Comparison of ENCODE assay signal across 1 cellular context in genomic region chr22:46086577-46087335, GRCh38.
TF ChIP-seq lines count a peak whose summit lies in the region.

No MANE protein-coding gene starts in this region.

TF ChIP-seq in H1, 55 proteins besides CTCF, POLR2A, EP300 and RAD21 (continued from another document):
- TF ChIP-seq, protein P1, sequence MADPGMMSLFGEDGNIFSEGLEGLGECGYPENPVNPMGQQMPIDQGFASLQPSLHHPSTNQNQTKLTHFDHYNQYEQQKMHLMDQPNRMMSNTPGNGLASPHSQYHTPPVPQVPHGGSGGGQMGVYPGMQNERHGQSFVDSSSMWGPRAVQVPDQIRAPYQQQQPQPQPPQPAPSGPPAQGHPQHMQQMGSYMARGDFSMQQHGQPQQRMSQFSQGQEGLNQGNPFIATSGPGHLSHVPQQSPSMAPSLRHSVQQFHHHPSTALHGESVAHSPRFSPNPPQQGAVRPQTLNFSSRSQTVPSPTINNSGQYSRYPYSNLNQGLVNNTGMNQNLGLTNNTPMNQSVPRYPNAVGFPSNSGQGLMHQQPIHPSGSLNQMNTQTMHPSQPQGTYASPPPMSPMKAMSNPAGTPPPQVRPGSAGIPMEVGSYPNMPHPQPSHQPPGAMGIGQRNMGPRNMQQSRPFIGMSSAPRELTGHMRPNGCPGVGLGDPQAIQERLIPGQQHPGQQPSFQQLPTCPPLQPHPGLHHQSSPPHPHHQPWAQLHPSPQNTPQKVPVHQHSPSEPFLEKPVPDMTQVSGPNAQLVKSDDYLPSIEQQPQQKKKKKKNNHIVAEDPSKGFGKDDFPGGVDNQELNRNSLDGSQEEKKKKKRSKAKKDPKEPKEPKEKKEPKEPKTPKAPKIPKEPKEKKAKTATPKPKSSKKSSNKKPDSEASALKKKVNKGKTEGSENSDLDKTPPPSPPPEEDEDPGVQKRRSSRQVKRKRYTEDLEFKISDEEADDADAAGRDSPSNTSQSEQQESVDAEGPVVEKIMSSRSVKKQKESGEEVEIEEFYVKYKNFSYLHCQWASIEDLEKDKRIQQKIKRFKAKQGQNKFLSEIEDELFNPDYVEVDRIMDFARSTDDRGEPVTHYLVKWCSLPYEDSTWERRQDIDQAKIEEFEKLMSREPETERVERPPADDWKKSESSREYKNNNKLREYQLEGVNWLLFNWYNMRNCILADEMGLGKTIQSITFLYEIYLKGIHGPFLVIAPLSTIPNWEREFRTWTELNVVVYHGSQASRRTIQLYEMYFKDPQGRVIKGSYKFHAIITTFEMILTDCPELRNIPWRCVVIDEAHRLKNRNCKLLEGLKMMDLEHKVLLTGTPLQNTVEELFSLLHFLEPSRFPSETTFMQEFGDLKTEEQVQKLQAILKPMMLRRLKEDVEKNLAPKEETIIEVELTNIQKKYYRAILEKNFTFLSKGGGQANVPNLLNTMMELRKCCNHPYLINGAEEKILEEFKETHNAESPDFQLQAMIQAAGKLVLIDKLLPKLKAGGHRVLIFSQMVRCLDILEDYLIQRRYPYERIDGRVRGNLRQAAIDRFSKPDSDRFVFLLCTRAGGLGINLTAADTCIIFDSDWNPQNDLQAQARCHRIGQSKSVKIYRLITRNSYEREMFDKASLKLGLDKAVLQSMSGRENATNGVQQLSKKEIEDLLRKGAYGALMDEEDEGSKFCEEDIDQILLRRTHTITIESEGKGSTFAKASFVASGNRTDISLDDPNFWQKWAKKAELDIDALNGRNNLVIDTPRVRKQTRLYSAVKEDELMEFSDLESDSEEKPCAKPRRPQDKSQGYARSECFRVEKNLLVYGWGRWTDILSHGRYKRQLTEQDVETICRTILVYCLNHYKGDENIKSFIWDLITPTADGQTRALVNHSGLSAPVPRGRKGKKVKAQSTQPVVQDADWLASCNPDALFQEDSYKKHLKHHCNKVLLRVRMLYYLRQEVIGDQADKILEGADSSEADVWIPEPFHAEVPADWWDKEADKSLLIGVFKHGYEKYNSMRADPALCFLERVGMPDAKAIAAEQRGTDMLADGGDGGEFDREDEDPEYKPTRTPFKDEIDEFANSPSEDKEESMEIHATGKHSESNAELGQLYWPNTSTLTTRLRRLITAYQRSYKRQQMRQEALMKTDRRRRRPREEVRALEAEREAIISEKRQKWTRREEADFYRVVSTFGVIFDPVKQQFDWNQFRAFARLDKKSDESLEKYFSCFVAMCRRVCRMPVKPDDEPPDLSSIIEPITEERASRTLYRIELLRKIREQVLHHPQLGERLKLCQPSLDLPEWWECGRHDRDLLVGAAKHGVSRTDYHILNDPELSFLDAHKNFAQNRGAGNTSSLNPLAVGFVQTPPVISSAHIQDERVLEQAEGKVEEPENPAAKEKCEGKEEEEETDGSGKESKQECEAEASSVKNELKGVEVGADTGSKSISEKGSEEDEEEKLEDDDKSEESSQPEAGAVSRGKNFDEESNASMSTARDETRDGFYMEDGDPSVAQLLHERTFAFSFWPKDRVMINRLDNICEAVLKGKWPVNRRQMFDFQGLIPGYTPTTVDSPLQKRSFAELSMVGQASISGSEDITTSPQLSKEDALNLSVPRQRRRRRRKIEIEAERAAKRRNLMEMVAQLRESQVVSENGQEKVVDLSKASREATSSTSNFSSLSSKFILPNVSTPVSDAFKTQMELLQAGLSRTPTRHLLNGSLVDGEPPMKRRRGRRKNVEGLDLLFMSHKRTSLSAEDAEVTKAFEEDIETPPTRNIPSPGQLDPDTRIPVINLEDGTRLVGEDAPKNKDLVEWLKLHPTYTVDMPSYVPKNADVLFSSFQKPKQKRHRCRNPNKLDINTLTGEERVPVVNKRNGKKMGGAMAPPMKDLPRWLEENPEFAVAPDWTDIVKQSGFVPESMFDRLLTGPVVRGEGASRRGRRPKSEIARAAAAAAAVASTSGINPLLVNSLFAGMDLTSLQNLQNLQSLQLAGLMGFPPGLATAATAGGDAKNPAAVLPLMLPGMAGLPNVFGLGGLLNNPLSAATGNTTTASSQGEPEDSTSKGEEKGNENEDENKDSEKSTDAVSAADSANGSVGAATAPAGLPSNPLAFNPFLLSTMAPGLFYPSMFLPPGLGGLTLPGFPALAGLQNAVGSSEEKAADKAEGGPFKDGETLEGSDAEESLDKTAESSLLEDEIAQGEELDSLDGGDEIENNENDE (IDR thresholded peaks at IDR 0.05; ENCODE audit: insufficient replicate concordance, low read length): no peak
- no peak for TF ChIP-seq JUN (IDR thresholded peaks at IDR 0.05; ENCODE audit: low read depth, low read length)
- no peak for TF ChIP-seq SP2 (IDR thresholded peaks at IDR 0.05; ENCODE audit: low read length)
- no peak for TF ChIP-seq POLR2AphosphoS5 (IDR thresholded peaks at IDR 0.05; ENCODE audit: low read depth, low read length)
- no peak for TF ChIP-seq POU5F1 (IDR thresholded peaks at IDR 0.05; ENCODE audit: low read depth, low read length)
- TF ChIP-seq EGR1 (IDR thresholded peaks at IDR 0.05; ENCODE audit: borderline replicate concordance, low read depth, low read length): no peak
- no peak for TF ChIP-seq CBX8 (IDR thresholded peaks at IDR 0.05; ENCODE audit: borderline replicate concordance, low read depth, low read length)
- no peak for TF ChIP-seq SUZ12 (IDR thresholded peaks at IDR 0.05; ENCODE audit: low read length)
- TF ChIP-seq CEBPB (IDR thresholded peaks at IDR 0.05; ENCODE audit: low read depth, low read length): no peak
